Comparison of ENCODE assay signal across 19 cellular contexts in genomic region chr4:146063143-146063542, GRCh38.
A peak's percentile ranks its signal among the peaks of the same experiment; 100 is the strongest.
DNase-seq lines count a peak whose midpoint lies in the region; ATAC-seq lines count a peak whose summit lies in the region.
"Had no signal": no experiment of that assay in that cellular context is flagged by ENCODE, and none has a peak within 500 bp of the region (broad histone marks: within the 10 kb centered on the region; RNA-seq: fewer than 3 reads in every experiment).

No MANE protein-coding gene starts in this region.

- ATAC-seq in GM18519 (IDR thresholded peaks at IDR 0.05; ENCODE audit: low FRiP score, unreplicated experiment) (peak; percentile 25), GM21528 (IDR thresholded peaks at IDR 0.05; ENCODE audit: low FRiP score, unreplicated experiment) (peak; percentile 37), HG03432 (IDR thresholded peaks at IDR 0.05; ENCODE audit: unreplicated experiment) (peak; percentile 37)
- ATAC-seq in stimulated activated memory B cell treated with anti-CD40 and anti-IgM and Interleukin-4, amounts not matched to agents 10 μg/mL and 1 μg/mL and 100 μg/mL, for 72 hours = no peak
- ATAC-seq: GM23338, T-cell had no signal

- H3K27ac Mint-ChIP-seq in stimulated activated memory B cell treated with anti-CD40 and anti-IgM and Interleukin-4, amounts not matched to agents 10 μg/mL and 1 μg/mL and 100 μg/mL, for 72 hours = peak overlapping the region; percentile 13
- H3K27ac Mint-ChIP-seq: GM23338, nephron, T-cell, type B pancreatic cell had no signal

- DNase-seq in activated CD8-positive, alpha-beta memory T cell treated with anti-CD3 and anti-CD28 coated beads, Interleukin-2, amount 50 U/mL, for 4 hours = no peak
- DNase-seq in GOT3 (lab: John Stamatoyannopoulos, UW) = no peak
- no peak for DNase-seq in retina
- DNase-seq: activated CD4-positive, CD25-positive, alpha-beta regulatory T cell; activated effector memory CD4-positive, alpha-beta T cell treated with Interleukin-2 at 50 U/mL for 16 hours; anterior cingulate cortex; cerebellar nuclear complex; kidney; NCI-H2081 treated with DMSO at 0.1 percent for 48 hours; NCI-H748 treated with DMSO at 0.1 percent for 48 hours; stimulated activated naive CD4-positive, alpha-beta T cell; T-cell had no signal

- peaks cover 7% of the 10 kb centered on the region for H3K27me3 Mint-ChIP-seq in stimulated activated memory B cell treated with anti-CD40 and anti-IgM and Interleukin-4, amounts not matched to agents 10 μg/mL and 1 μg/mL and 100 μg/mL, for 72 hours

- H3K4me3 Mint-ChIP-seq in stimulated activated memory B cell treated with anti-CD40 and anti-IgM and Interleukin-4, amounts not matched to agents 10 μg/mL and 1 μg/mL and 100 μg/mL, for 72 hours = no peak overlapping the region
- H3K4me3 Mint-ChIP-seq: GM23338, nephron, T-cell, type B pancreatic cell had no signal

- no peaks in the 10 kb centered on the region for H3K9me3 Mint-ChIP-seq in stimulated activated memory B cell treated with anti-CD40 and anti-IgM and Interleukin-4, amounts not matched to agents 10 μg/mL and 1 μg/mL and 100 μg/mL, for 72 hours
- H3K9me3 Mint-ChIP-seq: GM23338, T-cell, type B pancreatic cell had no signal

- no peaks in the 10 kb centered on the region for H3K36me3 Mint-ChIP-seq in stimulated activated memory B cell treated with anti-CD40 and anti-IgM and Interleukin-4, amounts not matched to agents 10 μg/mL and 1 μg/mL and 100 μg/mL, for 72 hours
- H3K36me3 Mint-ChIP-seq: T-cell, type B pancreatic cell had no signal

- peaks cover 7% of the 10 kb centered on the region for H3K4me1 Mint-ChIP-seq in stimulated activated memory B cell treated with anti-CD40 and anti-IgM and Interleukin-4, amounts not matched to agents 10 μg/mL and 1 μg/mL and 100 μg/mL, for 72 hours
- H3K4me1 Mint-ChIP-seq: nephron, T-cell had no signal
